ENCODE assay signal across 8 cellular contexts in genomic region chr5:115309751-115310370, GRCh38. TPM values are rescaled to one million over a fixed set of nuclear protein-coding genes. Genes with fewer than 3 reads are reported as not detected.
A peak's percentile ranks its signal among the peaks of the same experiment; 100 is the strongest.
DNase-seq lines count a peak whose midpoint lies in the region; ATAC-seq lines count a peak whose summit lies in the region.

No MANE protein-coding gene starts in this region.

- ATAC-seq in HG03045 (IDR thresholded peaks at IDR 0.05; ENCODE audit: unreplicated experiment): no peak

- no peaks in the 10 kb centered on the region for H3K36me3 Mint-ChIP-seq in activated T-helper 2 cell treated with anti-CD3 and anti-CD28 coated beads, Interferon-gamma antibody, Interleukin-2, Interleukin-4, amounts not matched to agents 10 μg/mL and 5 μg/mL and 100 μg/mL, durations not matched to agents 14 hours and 24 hours and 36 hours (ENCODE audit: low read depth)
- no peaks in the 10 kb centered on the region for H3K36me3 Mint-ChIP-seq in activated T-helper 1 cell treated with anti-CD3 and anti-CD28 coated beads, Interleukin-12 subunit alpha, Interleukin-12 subunit beta, Interleukin-2, Interleukin-4 antibody, amounts not matched to agents 30 ng/mL and 10 ng/mL and 1 ng/mL, durations not matched to agents 14 hours and 24 hours and 36 hours (ENCODE audit: low read depth)

- H3K27ac Mint-ChIP-seq in activated T-helper 2 cell treated with anti-CD3 and anti-CD28 coated beads, Interferon-gamma antibody, Interleukin-2, Interleukin-4, amounts not matched to agents 10 μg/mL and 5 μg/mL and 100 μg/mL, durations not matched to agents 14 hours and 24 hours and 36 hours: no peak overlapping the region
- H3K27ac Mint-ChIP-seq in activated T-helper 1 cell treated with anti-CD3 and anti-CD28 coated beads, Interleukin-12 subunit alpha, Interleukin-12 subunit beta, Interleukin-2, Interleukin-4 antibody, amounts not matched to agents 30 ng/mL and 10 ng/mL and 1 ng/mL, durations not matched to agents 14 hours and 24 hours and 36 hours: no peak overlapping the region

- H3K4me1 Mint-ChIP-seq in activated T-helper 2 cell treated with anti-CD3 and anti-CD28 coated beads, Interferon-gamma antibody, Interleukin-2, Interleukin-4, amounts not matched to agents 10 μg/mL and 5 μg/mL and 100 μg/mL, durations not matched to agents 14 hours and 24 hours and 36 hours (ENCODE audit: low read depth): no peaks in the 10 kb centered on the region
- no peaks in the 10 kb centered on the region for H3K4me1 Mint-ChIP-seq in activated T-helper 1 cell treated with anti-CD3 and anti-CD28 coated beads, Interleukin-12 subunit alpha, Interleukin-12 subunit beta, Interleukin-2, Interleukin-4 antibody, amounts not matched to agents 30 ng/mL and 10 ng/mL and 1 ng/mL, durations not matched to agents 14 hours and 24 hours and 36 hours (ENCODE audit: low read depth)

- no peaks in the 10 kb centered on the region for H3K9me3 Mint-ChIP-seq in activated T-helper 2 cell treated with anti-CD3 and anti-CD28 coated beads, Interferon-gamma antibody, Interleukin-2, Interleukin-4, amounts not matched to agents 10 μg/mL and 5 μg/mL and 100 μg/mL, durations not matched to agents 14 hours and 24 hours and 36 hours
- no peaks in the 10 kb centered on the region for H3K9me3 Mint-ChIP-seq in activated T-helper 1 cell treated with anti-CD3 and anti-CD28 coated beads, Interleukin-12 subunit alpha, Interleukin-12 subunit beta, Interleukin-2, Interleukin-4 antibody, amounts not matched to agents 30 ng/mL and 10 ng/mL and 1 ng/mL, durations not matched to agents 14 hours and 24 hours and 36 hours

- DNase-seq in G401 (ENCODE audit: low spot score) (peak; percentile 72), HS-5 (ENCODE audit: low read depth) (peak; percentile 69), SK-N-DZ (ENCODE audit: low spot score) (peak; percentile 35), fibroblast of the conjunctiva (ENCODE audit: low read depth) (peak; percentile 24), putamen (ENCODE audit: low spot score) (peak; percentile 34)
- DNase-seq in activated T-helper 2 cell treated with anti-CD3 and anti-CD28 coated beads, Interferon-gamma antibody, Interleukin-2, Interleukin-4, amounts not matched to agents 10 μg/mL and 5 μg/mL and 100 μg/mL, durations not matched to agents 14 hours and 24 hours and 36 hours (ENCODE audit: low spot score): no peak
- DNase-seq in activated T-helper 1 cell treated with anti-CD3 and anti-CD28 coated beads, Interleukin-12 subunit alpha, Interleukin-12 subunit beta, Interleukin-2, Interleukin-4 antibody, amounts not matched to agents 30 ng/mL and 10 ng/mL and 1 ng/mL, durations not matched to agents 14 hours and 24 hours and 36 hours (ENCODE audit: low spot score): no peak

- intact Hi-C loops in activated T-helper 2 cell treated with anti-CD3 and anti-CD28 coated beads, Interferon-gamma antibody, Interleukin-2, Interleukin-4, amounts not matched to agents 10 μg/mL and 5 μg/mL and 100 μg/mL, durations not matched to agents 14 hours and 24 hours and 36 hours (cut with micrococcal nuclease): loop anchor here (1.0 to 10.0 kb wide), 4 partner anchors 264 to 755 kb away; no protein-coding TSS in a partner anchor
- intact Hi-C loops in activated T-helper 1 cell treated with anti-CD3 and anti-CD28 coated beads, Interleukin-12 subunit alpha, Interleukin-12 subunit beta, Interleukin-2, Interleukin-4 antibody, amounts not matched to agents 30 ng/mL and 10 ng/mL and 1 ng/mL, durations not matched to agents 14 hours and 24 hours and 36 hours (cut with micrococcal nuclease): loop anchor here (1.0 to 5.0 kb wide), 5 partner anchors 11 to 757 kb away; no protein-coding TSS in a partner anchor

- in situ Hi-C loops in G401 (cut with HindIII; ENCODE audit: low sequenced_read_pairs): no loop called here

- no peak overlapping the region for H3K4me3 Mint-ChIP-seq in activated T-helper 2 cell treated with anti-CD3 and anti-CD28 coated beads, Interferon-gamma antibody, Interleukin-2, Interleukin-4, amounts not matched to agents 10 μg/mL and 5 μg/mL and 100 μg/mL, durations not matched to agents 14 hours and 24 hours and 36 hours (ENCODE audit: low read depth)
- H3K4me3 Mint-ChIP-seq in activated T-helper 1 cell treated with anti-CD3 and anti-CD28 coated beads, Interleukin-12 subunit alpha, Interleukin-12 subunit beta, Interleukin-2, Interleukin-4 antibody, amounts not matched to agents 30 ng/mL and 10 ng/mL and 1 ng/mL, durations not matched to agents 14 hours and 24 hours and 36 hours: no peak overlapping the region

- H3K27me3 Mint-ChIP-seq in activated T-helper 2 cell treated with anti-CD3 and anti-CD28 coated beads, Interferon-gamma antibody, Interleukin-2, Interleukin-4, amounts not matched to agents 10 μg/mL and 5 μg/mL and 100 μg/mL, durations not matched to agents 14 hours and 24 hours and 36 hours (ENCODE audit: low read depth): peaks cover 50% of the 10 kb centered on the region
- peaks cover 32% of the 10 kb centered on the region for H3K27me3 Mint-ChIP-seq in activated T-helper 1 cell treated with anti-CD3 and anti-CD28 coated beads, Interleukin-12 subunit alpha, Interleukin-12 subunit beta, Interleukin-2, Interleukin-4 antibody, amounts not matched to agents 30 ng/mL and 10 ng/mL and 1 ng/mL, durations not matched to agents 14 hours and 24 hours and 36 hours (ENCODE audit: insufficient read depth)

RNA-seq across cellular contexts. Expression of gene CCDC112, which starts 13.4 kb away (rescaled TPM):
- 8.7 and 9.0 TPM in 2 replicates for total RNA-seq in G401 (2014; rRNA removed; shearing (Covaris generic))
- 14.5 and 17.6 TPM in 2 replicates for polyA plus RNA-seq in SK-N-DZ (2014; cell fraction: cytosol; rRNA removed)
- polyA plus RNA-seq in SK-N-DZ (2014; cell fraction: nucleus; rRNA removed): 15.8 and 16.5 TPM in 2 replicates
- 0.32 and 0.34 TPM in 2 replicates for total RNA-seq in activated T-helper 2 cell treated with anti-CD3 and anti-CD28 coated beads, Interferon-gamma antibody, Interleukin-2, Interleukin-4, amounts not matched to agents 10 μg/mL and 5 μg/mL and 100 μg/mL, durations not matched to agents 14 hours and 24 hours and 36 hours
- total RNA-seq in activated T-helper 1 cell treated with anti-CD3 and anti-CD28 coated beads, Interleukin-12 subunit alpha, Interleukin-12 subunit beta, Interleukin-2, Interleukin-4 antibody, amounts not matched to agents 30 ng/mL and 10 ng/mL and 1 ng/mL, durations not matched to agents 14 hours and 24 hours and 36 hours: 0.22 and 0.29 TPM in 2 replicates

RNA-seq across cellular contexts. Expression of gene PGGT1B, which starts 47.2 kb away (rescaled TPM):
- total RNA-seq in G401 (2014; rRNA removed; shearing (Covaris generic)): 5.6 and 9.3 TPM in 2 replicates
- 5.1 and 6.8 TPM in 2 replicates for polyA plus RNA-seq in SK-N-DZ (2014; cell fraction: cytosol; rRNA removed)
- polyA plus RNA-seq in SK-N-DZ (2014; cell fraction: nucleus; rRNA removed): 6.6 and 10.7 TPM in 2 replicates
- total RNA-seq in activated T-helper 2 cell treated with anti-CD3 and anti-CD28 coated beads, Interferon-gamma antibody, Interleukin-2, Interleukin-4, amounts not matched to agents 10 μg/mL and 5 μg/mL and 100 μg/mL, durations not matched to agents 14 hours and 24 hours and 36 hours: 39.1 and 39.5 TPM in 2 replicates
- 42.7 and 42.9 TPM in 2 replicates for total RNA-seq in activated T-helper 1 cell treated with anti-CD3 and anti-CD28 coated beads, Interleukin-12 subunit alpha, Interleukin-12 subunit beta, Interleukin-2, Interleukin-4 antibody, amounts not matched to agents 30 ng/mL and 10 ng/mL and 1 ng/mL, durations not matched to agents 14 hours and 24 hours and 36 hours

Comparison
In these comparisons a context has a peak if more than half of its experiments do, and no peak if none do; other contexts are left out.
1. DNase-seq: peak in G401 (single experiment), HS-5 (single experiment), SK-N-DZ (single experiment), fibroblast of the conjunctiva (single experiment) and putamen (single experiment); none in activated T-helper 2 cell treated with anti-CD3 and anti-CD28 coated beads, Interferon-gamma antibody, Interleukin-2, Interleukin-4, amounts not matched to agents 10 μg/mL and 5 μg/mL and 100 μg/mL, durations not matched to agents 14 hours and 24 hours and 36 hours (single experiment) and activated T-helper 1 cell treated with anti-CD3 and anti-CD28 coated beads, Interleukin-12 subunit alpha, Interleukin-12 subunit beta, Interleukin-2, Interleukin-4 antibody, amounts not matched to agents 30 ng/mL and 10 ng/mL and 1 ng/mL, durations not matched to agents 14 hours and 24 hours and 36 hours (single experiment).